ENCODE assay signal across 35 cellular contexts in the genomic region with DNA sequence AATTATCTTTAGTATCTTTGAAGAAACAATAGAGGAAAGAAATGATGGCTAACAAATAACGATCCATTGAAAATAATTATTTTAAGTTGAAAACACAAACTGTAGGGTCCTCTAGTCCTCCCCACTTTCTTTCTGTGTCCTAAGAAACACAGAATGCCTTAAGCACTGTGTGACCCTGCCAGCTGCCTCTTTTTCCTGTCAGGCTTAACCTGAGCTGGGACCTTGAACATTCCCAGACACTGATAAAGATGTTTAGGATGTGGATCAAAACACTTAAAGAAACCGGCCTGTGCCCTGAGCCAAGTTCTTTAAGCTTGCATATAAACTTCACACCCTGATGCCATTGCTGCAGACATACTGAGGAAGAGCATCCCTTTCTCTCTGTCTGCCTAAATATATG.
"Had no signal": no experiment of that assay in that cellular context is flagged by ENCODE, and none has a peak within 500 bp of the region (broad histone marks: within the 10 kb centered on the region; RNA-seq: fewer than 3 reads in every experiment).

No MANE protein-coding gene starts in this region.

- H3K4me3 Mint-ChIP-seq: activated B cell treated with CpG ODN at 0.5 μM for 24 hours; activated CD4-positive, alpha-beta memory T cell treated with anti-CD3 and anti-CD28 coated beads for 36 hours; activated naive CD4-positive, alpha-beta T cell treated with anti-CD3 and anti-CD28 coated beads for 36 hours; activated T-cell treated with anti-CD3 and anti-CD28 coated beads, Interleukin-2, amount 50 U/mL, for 4 hours; activated T-helper 1 cell treated with anti-CD3 and anti-CD28 coated beads, Interleukin-12 subunit alpha, Interleukin-12 subunit beta, Interleukin-2, Interleukin-4 antibody, amounts not matched to agents 30 ng/mL and 10 ng/mL and 1 ng/mL, durations not matched to agents 14 hours and 24 hours and 36 hours; brain; T-cell; T-helper 17 cell had no signal

- ATAC-seq: activated naive CD4-positive, alpha-beta T cell treated with anti-CD3 and anti-CD28 coated beads, Interleukin-2, amount 50 U/mL, for 72 hours; activated T-cell treated with anti-CD3 and anti-CD28 coated beads, Interleukin-2, amount 50 U/mL, for 4 hours; T-cell; T-helper 17 cell had no signal

- H3K36me3 Mint-ChIP-seq: activated CD4-positive, alpha-beta memory T cell treated with anti-CD3 and anti-CD28 coated beads for 36 hours; activated naive CD4-positive, alpha-beta T cell treated with anti-CD3 and anti-CD28 coated beads, Interleukin-2, amount 50 U/mL, for 72 hours; brain; T-cell had no signal

- H3K9me3 ChIP-seq: adrenal gland, SJCRH30 had no signal

- H3K4me1 Mint-ChIP-seq: activated B cell treated with CpG ODN at 0.5 μM for 24 hours, brain, T-cell, T-helper 17 cell had no signal

- H3K27me3 Mint-ChIP-seq: activated B cell treated with CpG ODN at 0.5 μM for 24 hours; activated CD4-positive, alpha-beta memory T cell treated with anti-CD3 and anti-CD28 coated beads for 36 hours; brain; T-cell; T-helper 17 cell had no signal

- H3K36me3 ChIP-seq: adrenal gland, SJCRH30 had no signal

- H3K9me3 Mint-ChIP-seq: activated B cell treated with CpG ODN at 0.5 μM for 24 hours; activated T-helper 1 cell treated with anti-CD3 and anti-CD28 coated beads, Interleukin-12 subunit alpha, Interleukin-12 subunit beta, Interleukin-2, Interleukin-4 antibody, amounts not matched to agents 30 ng/mL and 10 ng/mL and 1 ng/mL, durations not matched to agents 14 hours and 24 hours and 36 hours had no signal

- H3K27me3 ChIP-seq: adrenal gland, SJCRH30 had no signal

- FAIRE-seq: bronchial epithelial cell had no signal

- H3K4me1 ChIP-seq: adrenal gland, SJCRH30 had no signal

- H3K4me3 ChIP-seq: adrenal gland, SJCRH30, SK-N-MC had no signal

- DNase-seq: activated B cell treated with CpG ODN at 0.5 μM for 24 hours; activated CD4-positive, alpha-beta memory T cell treated with anti-CD3 and anti-CD28 coated beads for 36 hours; activated CD4-positive, alpha-beta T cell treated with anti-CD3 and anti-CD28 coated beads for 4 hours; activated CD4-positive, alpha-beta T cell treated with anti-CD3 and anti-CD28 coated beads, Interleukin-2, amount 50 U/mL, for 1 hour; activated CD4-positive, CD25-positive, alpha-beta regulatory T cell treated with anti-CD3 and anti-CD28 coated beads, Interleukin-2, amount 50 U/mL, for 72 hours; activated CD8-positive, alpha-beta memory T cell treated with anti-CD3 and anti-CD28 coated beads, Interleukin-2, amount 50 U/mL, for 4 hours; activated gamma-delta T cell treated with Interleukin-2 at 50 U/mL for 16 hours; activated naive CD4-positive, alpha-beta T cell treated with anti-CD3 and anti-CD28 coated beads for 36 hours; activated T-cell treated with anti-CD3 and anti-CD28 coated beads for 4 hours; activated T-cell treated with anti-CD3 and anti-CD28 coated beads, Interleukin-2, amount 50 U/mL, for 4 hours; adrenal gland; caudate nucleus; Karpas-422; KBM-7; NCI-H1048; NCI-H1105 treated with DMSO at 0.1 percent for 48 hours; NCI-H1436; NCI-H1694; NCI-H2029; NCI-H2107; NCI-H2171; NCI-H510A; NCI-H526; NCI-H748 treated with DMSO at 0.1 percent for 48 hours; SHP77; SJCRH30; T-cell; T-helper 17 cell; T-helper 9 cell had no signal

- H3K27ac ChIP-seq: adrenal gland, SJCRH30, SK-N-MC, VCaP had no signal

- H3K27ac Mint-ChIP-seq: activated B cell treated with CpG ODN at 0.5 μM for 24 hours; activated CD4-positive, alpha-beta memory T cell treated with anti-CD3 and anti-CD28 coated beads for 36 hours; activated naive CD4-positive, alpha-beta T cell treated with anti-CD3 and anti-CD28 coated beads for 36 hours; activated naive CD4-positive, alpha-beta T cell treated with anti-CD3 and anti-CD28 coated beads, Interleukin-2, amount 50 U/mL, for 72 hours; activated T-helper 1 cell treated with anti-CD3 and anti-CD28 coated beads, Interleukin-12 subunit alpha, Interleukin-12 subunit beta, Interleukin-2, Interleukin-4 antibody, amounts not matched to agents 30 ng/mL and 10 ng/mL and 1 ng/mL, durations not matched to agents 14 hours and 24 hours and 36 hours; brain; T-cell; T-helper 17 cell had no signal
